30 cellular contexts compared by ENCODE assay signal in the genomic region with DNA sequence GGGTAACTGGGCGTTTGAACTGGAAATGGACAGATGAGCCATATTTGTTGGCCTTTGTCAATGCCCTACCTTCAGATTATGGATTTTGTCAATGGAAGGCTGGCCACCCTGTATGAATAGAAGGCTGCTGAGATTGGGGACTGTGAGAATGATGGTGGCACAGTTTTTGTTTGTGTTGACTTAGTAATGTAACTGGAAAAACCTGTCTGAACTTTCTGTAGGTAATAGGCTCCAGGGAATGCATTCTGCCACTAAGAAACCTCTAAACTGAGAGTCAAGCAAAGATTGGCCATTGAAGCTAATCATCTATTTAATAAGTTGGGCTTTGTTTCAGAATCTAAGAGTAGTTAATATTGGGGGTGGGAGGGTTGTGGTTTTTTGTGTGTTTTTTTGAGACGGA.
DNase-seq lines count a peak whose midpoint lies in the region; ATAC-seq and TF ChIP-seq lines count a peak whose summit lies in the region.
"Had no signal": no experiment of that assay in that cellular context is flagged by ENCODE, and none has a peak within 500 bp of the region (broad histone marks: within the 10 kb centered on the region; RNA-seq: fewer than 3 reads in every experiment).

No MANE protein-coding gene starts in this region.

- ATAC-seq in upper lobe of left lung (ENCODE audit: low FRiP score in 2 of 2) = no peak
- ATAC-seq: stimulated activated memory B cell treated with anti-CD40 and anti-IgM and Interleukin-4, amounts not matched to agents 10 μg/mL and 1 μg/mL and 100 μg/mL, for 72 hours had no signal

- no peaks in the 10 kb centered on the region for H3K27me3 Mint-ChIP-seq in chondrocyte (ENCODE audit: low read depth)
- H3K27me3 Mint-ChIP-seq: activated naive CD8-positive, alpha-beta T cell treated with anti-CD3 and anti-CD28 coated beads for 36 hours; CD4-positive, alpha-beta memory T cell; IgD-negative memory B cell; stimulated activated memory B cell treated with anti-CD40 and anti-IgM and Interleukin-4, amounts not matched to agents 10 μg/mL and 1 μg/mL and 100 μg/mL, for 72 hours had no signal

- H2AK5ac ChIP-seq in trophoblast cell (ENCODE audit: low read length) = no peak overlapping the region

- no peak overlapping the region for H2BK5ac ChIP-seq in trophoblast cell (ENCODE audit: low read depth, low read length, poor library complexity)

- H2BK12ac ChIP-seq in trophoblast cell (ENCODE audit: low read length) = no peak overlapping the region

- no peak overlapping the region for H2BK120ac ChIP-seq in trophoblast cell (ENCODE audit: insufficient read depth, low read length, poor library complexity)

- H3K14ac ChIP-seq in trophoblast cell (ENCODE audit: low read length) = no peak overlapping the region

- TF ChIP-seq EP300 in upper lobe of left lung (IDR thresholded peaks at IDR 0.05) = no peak

- H3K36me3 ChIP-seq in trophoblast cell (ENCODE audit: control insufficient read depth in 1 of 2, insufficient read depth in 2 of 2, low read length in 2 of 2) = no peaks in the 10 kb centered on the region
- peaks cover 0 to 3% (median 3%) of the 10 kb centered on the region in 3 donors for H3K36me3 ChIP-seq in tibial artery
- peaks cover 0 to 3% (median 0%) of the 10 kb centered on the region in 4 donors for H3K36me3 ChIP-seq in upper lobe of left lung

- no peak overlapping the region for H3K23ac ChIP-seq in trophoblast cell (ENCODE audit: low read length)

- H3K4me2 ChIP-seq in trophoblast cell (ENCODE audit: low read length) = no peak overlapping the region

- no peak overlapping the region for H3K4ac ChIP-seq in trophoblast cell (ENCODE audit: low read depth, low read length)

- DNase-seq in NCI-H748 (lab: John Stamatoyannopoulos, UW; ENCODE audit: unreplicated experiment) = peak; percentile 29
- no peak for DNase-seq in NCI-H748 treated with DMSO at 0.1 percent for 48 hours (lab: John Stamatoyannopoulos, UW)
- DNase-seq in chondrocyte (ENCODE audit: low spot score) = no peak
- DNase-seq in trophoblast cell = peak in 1 of 2 donors; percentile 54
- DNase-seq in tibial artery = no peak
- no peak for DNase-seq in Ammon's horn (ENCODE audit: low spot score)
- no peak for DNase-seq in upper lobe of left lung
- DNase-seq in NCI-H2196 (lab: John Stamatoyannopoulos, UW; ENCODE audit: unreplicated experiment) = no peak
- DNase-seq: activated CD4-positive, alpha-beta T cell treated with anti-CD3 and anti-CD28 coated beads for 48 hours; activated CD8-positive, alpha-beta memory T cell treated with anti-CD3 and anti-CD28 coated beads for 24 hours; activated effector memory CD4-positive, alpha-beta T cell treated with anti-CD3 and anti-CD28 coated beads, Interleukin-2, amount 50 U/mL, for 16 hours; activated naive CD8-positive, alpha-beta T cell treated with anti-CD3 and anti-CD28 coated beads for 36 hours; CD4-positive, alpha-beta memory T cell; central memory CD4-positive, alpha-beta T cell; dermis blood vessel endothelial cell; hypothalamus; immature natural killer cell; mesendoderm; NCI-H1417 treated with DMSO at 0.1 percent for 48 hours; NCI-H524; NK-92 treated with Interleukin-12 subunit alpha and Interleukin-12 subunit beta, amount 100 ng/mL, for 24 hours; retina; SIG-M5; stimulated activated CD4-positive, alpha-beta T cell treated with anti-CD3 and anti-CD28 coated beads, Interleukin-12 subunit alpha, Interleukin-12 subunit beta, amount 100 ng/mL, for 4 hours; stimulated activated CD4-positive, alpha-beta T cell treated with anti-CD3 and anti-CD28 coated beads, Interleukin-4, amount 100 ng/mL, for 4 hours; SW 1271; T-helper 9 cell had no signal

- H3K9me3 ChIP-seq in trophoblast cell (ENCODE audit: insufficient read depth, low read depth, low read length) (peaks cover 2% of the 10 kb centered on the region), tibial artery (no peaks in the 10 kb centered on the region), upper lobe of left lung (no peaks in the 10 kb centered on the region)

- peaks cover 77% of the 10 kb centered on the region for H3K4me1 Mint-ChIP-seq in chondrocyte (ENCODE audit: low read depth)

- intact Hi-C loops in tibial artery (cut with DNase I; ENCODE audit: low total_unique reads) = loop anchor here (10.0 kb wide), 1 partner anchor 53 kb away; no protein-coding TSS in a partner anchor

- H3K27ac Mint-ChIP-seq in chondrocyte (ENCODE audit: unreplicated experiment) = peak overlapping the region; percentile 38
- H3K27ac Mint-ChIP-seq: activated naive CD8-positive, alpha-beta T cell treated with anti-CD3 and anti-CD28 coated beads for 36 hours; IgD-negative memory B cell; immature natural killer cell; stimulated activated memory B cell treated with anti-CD40 and anti-IgM and Interleukin-4, amounts not matched to agents 10 μg/mL and 1 μg/mL and 100 μg/mL, for 72 hours had no signal

- no peak overlapping the region for H2AFZ ChIP-seq in trophoblast cell (ENCODE audit: insufficient read depth, low read length, poor library complexity)

- H3K18ac ChIP-seq in trophoblast cell (ENCODE audit: low read length) = no peak overlapping the region

- peaks cover 4% of the 10 kb centered on the region for H3K79me1 ChIP-seq in trophoblast cell (ENCODE audit: low read length)

- H3K9ac ChIP-seq in trophoblast cell (ENCODE audit: low read length) = no peak overlapping the region

- H3K4me3 Mint-ChIP-seq in chondrocyte (ENCODE audit: unreplicated experiment) = no peak overlapping the region
- H3K4me3 Mint-ChIP-seq: activated naive CD8-positive, alpha-beta T cell treated with anti-CD3 and anti-CD28 coated beads for 36 hours; CD4-positive, alpha-beta memory T cell; IgD-negative memory B cell; immature natural killer cell; stimulated activated memory B cell treated with anti-CD40 and anti-IgM and Interleukin-4, amounts not matched to agents 10 μg/mL and 1 μg/mL and 100 μg/mL, for 72 hours had no signal

- H3K27ac ChIP-seq in trophoblast cell (ENCODE audit: low read depth, low read length) = no peak overlapping the region
- peak overlapping the region; percentile 80 to 85 for H3K27ac ChIP-seq in tibial artery
- H3K27ac ChIP-seq in upper lobe of left lung = peak overlapping the region in 2 of 4 donors; percentile 47 to 84
- H3K27ac ChIP-seq: VCaP had no signal

- H3K4me3 ChIP-seq in trophoblast cell (ENCODE audit: low read depth, low read length) = no peak overlapping the region
- H3K4me3 ChIP-seq in tibial artery = no peak overlapping the region
- peak overlapping the region in 2 of 4 donors; percentile 9 to 27 for H3K4me3 ChIP-seq in upper lobe of left lung

- peaks cover 3% of the 10 kb centered on the region for H3K9me3 Mint-ChIP-seq in chondrocyte (ENCODE audit: low read depth)
- H3K9me3 Mint-ChIP-seq: activated naive CD8-positive, alpha-beta T cell treated with anti-CD3 and anti-CD28 coated beads for 36 hours; CD4-positive, alpha-beta memory T cell; IgD-negative memory B cell; immature natural killer cell had no signal

- H3K27me3 ChIP-seq in trophoblast cell (ENCODE audit: insufficient read depth, low read length) (no peaks in the 10 kb centered on the region), tibial artery (no peaks in the 10 kb centered on the region), upper lobe of left lung (no peaks in the 10 kb centered on the region)

- no CpG with 5 or more reads among the region's 2 CpGs for WGBS in trophoblast cell (ENCODE audit: extremely low coverage, insufficient coverage, insufficient read length)
- 94 to 96% methylated on average over 2 of the region's 2 CpGs for WGBS in upper lobe of left lung, 2 donors

- peak overlapping the region; percentile 39 for H4K91ac ChIP-seq in trophoblast cell (ENCODE audit: low read depth, low read length)

- TF ChIP-seq POLR2A in upper lobe of left lung (IDR thresholded peaks at IDR 0.05) = no peak

- no peak overlapping the region for H4K8ac ChIP-seq in trophoblast cell (ENCODE audit: low read depth, low read length)

- H4K12ac ChIP-seq in trophoblast cell (ENCODE audit: low read depth, low read length) = no peak overlapping the region

- H3K79me2 ChIP-seq in trophoblast cell (ENCODE audit: control insufficient read depth, insufficient read depth, low read length, poor library complexity) = no peaks in the 10 kb centered on the region

- H3K4me1 ChIP-seq in trophoblast cell (ENCODE audit: control insufficient read depth in 1 of 2, insufficient read depth in 2 of 2, low read length in 2 of 2) (peaks cover 9 to 15% of the 10 kb centered on the region in 2 experiments), tibial artery (peaks cover 0 to 100% (median 73%) of the 10 kb centered on the region in 4 donors), upper lobe of left lung (peaks cover 34 to 79% (median 63%) of the 10 kb centered on the region in 4 donors)

- no peaks in the 10 kb centered on the region for H3K36me3 Mint-ChIP-seq in chondrocyte (ENCODE audit: low read depth)
- H3K36me3 Mint-ChIP-seq: activated naive CD8-positive, alpha-beta T cell treated with anti-CD3 and anti-CD28 coated beads for 36 hours had no signal

- TF ChIP-seq CTCF in chondrocyte (IDR thresholded peaks at IDR 0.05) = no peak
- TF ChIP-seq CTCF in tibial artery (IDR thresholded peaks at IDR 0.05) = no peak
- no peak for TF ChIP-seq CTCF in upper lobe of left lung (IDR thresholded peaks at IDR 0.05)
